Comparison of ENCODE assay signal across 12 cellular contexts in genomic region chr1:16244650-16245285, GRCh38. TPM values are rescaled to one million over a fixed set of nuclear protein-coding genes. Genes with fewer than 3 reads are reported as not detected.
A peak's percentile ranks its signal among the peaks of the same experiment; 100 is the strongest.
DNase-seq lines count a peak whose midpoint lies in the region; TF ChIP-seq lines count a peak whose summit lies in the region.
"Had no signal": no experiment of that assay in that cellular context is flagged by ENCODE, and none has a peak within 500 bp of the region (broad histone marks: within the 10 kb centered on the region; RNA-seq: fewer than 3 reads in every experiment).

No MANE protein-coding gene starts in this region.

- H3K27me3 ChIP-seq in ascending aorta = no peaks in the 10 kb centered on the region
- H3K27me3 ChIP-seq: spleen had no signal

- peaks cover 8% of the 10 kb centered on the region; the same call in 1 of the 2 replicates for H3K27me3 Mint-ChIP-seq in HFFc6 (ENCODE audit: insufficient read depth)
- H3K27me3 Mint-ChIP-seq in neural crest cell (ENCODE audit: low read depth) = no peaks in the 10 kb centered on the region
- no peaks in the 10 kb centered on the region for H3K27me3 Mint-ChIP-seq in progenitor cell of endocrine pancreas

- no peak overlapping the region for H3K27ac ChIP-seq in 22Rv1
- H3K27ac ChIP-seq in ascending aorta = peak overlapping the region; percentile 47 to 66

- DNase-seq in HFFc6 (no peak), ascending aorta (ENCODE audit: low spot score in 2 of 2) (no peak), neural crest cell (ENCODE audit: low read depth, low spot score) (no peak), activated gamma-delta T cell (lab: John Stamatoyannopoulos, UW) (no peak), DMS53 (lab: John Stamatoyannopoulos, UW) (no peak), Kasumi-1 (lab: John Stamatoyannopoulos, UW) (no peak), progenitor cell of endocrine pancreas (ENCODE audit: low spot score, unreplicated experiment) (no peak)
- DNase-seq: spleen had no signal

- intact Hi-C loops in ascending aorta (cut with DNase I) = loop anchor here (2.0 to 5.0 kb wide), 2 partner anchors 57 to 166 kb away; no protein-coding TSS in a partner anchor

- H3K9me3 ChIP-seq in ascending aorta = no peaks in the 10 kb centered on the region
- H3K9me3 ChIP-seq: SK-N-SH, spleen had no signal

- H3K4me3 ChIP-seq in ascending aorta = no peak overlapping the region
- H3K4me3 ChIP-seq: spleen had no signal

- H3K36me3 Mint-ChIP-seq in HFFc6 (ENCODE audit: low read depth) (peaks cover 10% of the 10 kb centered on the region), neural crest cell (ENCODE audit: low read depth) (no peaks in the 10 kb centered on the region), progenitor cell of endocrine pancreas (ENCODE audit: insufficient read depth) (peaks cover 7% of the 10 kb centered on the region)

- H3K4me3 Mint-ChIP-seq in HFFc6 (no peak overlapping the region), neural crest cell (peak overlapping the region; percentile 60), progenitor cell of endocrine pancreas (ENCODE audit: low read depth) (no peak overlapping the region)
- H3K4me3 Mint-ChIP-seq: CD8-positive, alpha-beta T cell had no signal

- peaks cover 6 to 24% of the 10 kb centered on the region in 2 donors for H3K36me3 ChIP-seq in ascending aorta

- no peak overlapping the region for H3K27ac Mint-ChIP-seq in HFFc6
- H3K27ac Mint-ChIP-seq in neural crest cell (ENCODE audit: unreplicated experiment) = no peak overlapping the region
- no peak overlapping the region for H3K27ac Mint-ChIP-seq in progenitor cell of endocrine pancreas
- H3K27ac Mint-ChIP-seq: CD8-positive, alpha-beta T cell had no signal

- H3K4me1 Mint-ChIP-seq in HFFc6 (ENCODE audit: low read depth) (peaks cover 29% of the 10 kb centered on the region), neural crest cell (peaks cover 7% of the 10 kb centered on the region), progenitor cell of endocrine pancreas (ENCODE audit: low read depth) (peaks cover 16% of the 10 kb centered on the region)

- H3K9me3 Mint-ChIP-seq in HFFc6 (no peaks in the 10 kb centered on the region), neural crest cell (no peaks in the 10 kb centered on the region), progenitor cell of endocrine pancreas (ENCODE audit: low read depth) (no peaks in the 10 kb centered on the region)
- H3K9me3 Mint-ChIP-seq: CD8-positive, alpha-beta T cell had no signal

- H3K4me1 ChIP-seq in ascending aorta = peaks cover 21 to 51% of the 10 kb centered on the region in 2 donors

- peak; percentile 67 for TF ChIP-seq CTCF in 22Rv1 (IDR thresholded peaks at IDR 0.05)
- TF ChIP-seq CTCF in HFFc6 (IDR thresholded peaks at IDR 0.05) = peak; percentile 42
- TF ChIP-seq CTCF in ascending aorta (IDR thresholded peaks at IDR 0.05) = no peak
- no peak for TF ChIP-seq CTCF in neural crest cell (conservative IDR thresholded peaks at IDR 0.05)
- no peak for TF ChIP-seq CTCF in progenitor cell of endocrine pancreas (IDR thresholded peaks at IDR 0.05; ENCODE audit: unreplicated experiment)

RNA-seq across cellular contexts. Expression of gene CPLANE2, which starts 7.8 kb away (rescaled TPM):
- total RNA-seq in HFFc6 (2021; fragmentation: NEBNext Ultra II Directional; extraction: Animal tissue kit (Norgen Biotek cat#: 25700)) = 10 to 100 TPM in 1 of 6 experiments, 1 to 10 TPM in 5; 6.5 to 11.8 (median 7.5) TPM
- not detected for total RNA-seq in ascending aorta
- total RNA-seq in neural crest cell = 11.4 and 11.8 TPM in 2 replicates
- 14.8 and 16.5 TPM in 2 replicates for total RNA-seq in progenitor cell of endocrine pancreas

RNA-seq across cellular contexts. Expression of gene ARHGEF19, which starts 32.3 kb away (rescaled TPM):
- 1 to 10 TPM; 5.5 to 9.0 (median 7.2) TPM for total RNA-seq in HFFc6 (2021; fragmentation: NEBNext Ultra II Directional; extraction: Animal tissue kit (Norgen Biotek cat#: 25700))
- 1.5 TPM for total RNA-seq in ascending aorta
- total RNA-seq in neural crest cell = 7.7 and 9.0 TPM in 2 replicates
- 146 and 151 TPM in 2 replicates for total RNA-seq in progenitor cell of endocrine pancreas
- total RNA-seq: HT1080 had no signal

Comparison
In these comparisons a context has a peak if more than half of its experiments do, and no peak if none do; other contexts are left out.
1. CTCF ChIP-seq: peak in 22Rv1 (single experiment) and HFFc6 (single experiment); none in ascending aorta (0 of 3), neural crest cell (single experiment) and progenitor cell of endocrine pancreas (single experiment).
2. RNA of gene ARHGEF19, which starts 32.3 kb away (total RNA-seq): 146 to 151 TPM in progenitor cell of endocrine pancreas; 7.7 to 9.0 TPM in neural crest cell, 5.5 to 9.0 TPM in HFFc6 and 1.5 TPM in ascending aorta (single experiment); every median in the first group is over 10 times any median in the second.